In genomic region chr14:52402812-52403526, GRCh38 we compare ENCODE assay signal across 7 cellular contexts.
DNase-seq lines count a peak whose midpoint lies in the region; ATAC-seq lines count a peak whose summit lies in the region.

No MANE protein-coding gene starts in this region.

- peak; percentile 59 for ATAC-seq in GM19023 (IDR thresholded peaks at IDR 0.05; ENCODE audit: unreplicated experiment)
- ATAC-seq in HG02885 (IDR thresholded peaks at IDR 0.05; ENCODE audit: poor library complexity, unreplicated experiment) = peak; percentile 71
- ATAC-seq in naive thymus-derived CD4-positive, alpha-beta T cell = peak; percentile 75

- H3K27ac ChIP-seq in naive thymus-derived CD4-positive, alpha-beta T cell (ENCODE audit: low read depth, low read length) = no peak overlapping the region

- no peaks in the 10 kb centered on the region for H3K9me3 ChIP-seq in naive thymus-derived CD4-positive, alpha-beta T cell (ENCODE audit: control insufficient read depth in 2 of 3, low read length in 3 of 3)

- H3K4me3 Mint-ChIP-seq in T-helper 1 cell treated with Interleukin-12 subunit alpha and Interleukin-12 subunit beta and Interleukin-4 antibody, amounts not matched to agents 30 μg/mL and 1 μg/mL, for 36 hours = peak overlapping the region; percentile 1
- peak overlapping the region in 5 of 10 donors; percentile 1 to 25 (median 9) for H3K4me3 Mint-ChIP-seq in naive thymus-derived CD4-positive, alpha-beta T cell

- peaks cover 45 to 48% of the 10 kb centered on the region in 2 donors for H3K4me1 ChIP-seq in naive thymus-derived CD4-positive, alpha-beta T cell (ENCODE audit: control insufficient read depth in 2 of 2, insufficient read depth in 2 of 2, low read length in 2 of 2)

- H3K27ac Mint-ChIP-seq in T-helper 1 cell treated with Interleukin-12 subunit alpha and Interleukin-12 subunit beta and Interleukin-4 antibody, amounts not matched to agents 30 μg/mL and 1 μg/mL, for 36 hours = peak overlapping the region; percentile 59
- peak overlapping the region in 5 of 9 donors; percentile 3 to 85 (median 15) for H3K27ac Mint-ChIP-seq in naive thymus-derived CD4-positive, alpha-beta T cell

- intact Hi-C loops in naive thymus-derived CD4-positive, alpha-beta T cell (cut with micrococcal nuclease) = loop anchor here (2.0 to 5.0 kb wide), 4 partner anchors 51 to 149 kb away; partner anchors contain the start of genes GPR137C (in 1 of the 2) and TXNDC16 (in 1 of the 2)

- H3K4me3 ChIP-seq in naive thymus-derived CD4-positive, alpha-beta T cell (ENCODE audit: low read length) = no peak overlapping the region

- no peaks in the 10 kb centered on the region for H3K27me3 ChIP-seq in naive thymus-derived CD4-positive, alpha-beta T cell (ENCODE audit: control insufficient read depth in 2 of 2, insufficient read depth in 2 of 2, low read length in 2 of 2)

- POLR2A ChIA-PET in naive thymus-derived CD4-positive, alpha-beta T cell (lab: Charles Lee) = no interaction called here

- CTCF ChIA-PET in naive thymus-derived CD4-positive, alpha-beta T cell (lab: Charles Lee) = no interaction called here

- no peaks in the 10 kb centered on the region for H3K27me3 Mint-ChIP-seq in T-helper 1 cell treated with Interleukin-12 subunit alpha and Interleukin-12 subunit beta and Interleukin-4 antibody, amounts not matched to agents 30 μg/mL and 1 μg/mL, for 36 hours (ENCODE audit: low read depth)
- H3K27me3 Mint-ChIP-seq in naive thymus-derived CD4-positive, alpha-beta T cell = peaks cover 0 to 6% (median 0%) of the 10 kb centered on the region in 5 donors

- DNase-seq in naive thymus-derived CD4-positive, alpha-beta T cell = peak in 6 of 9 donors; percentile 16 to 56 (median 36)
- DNase-seq in NCI-H748 treated with DMSO at 0.1 percent for 48 hours (lab: John Stamatoyannopoulos, UW) (no peak), HuH-7.5 (ENCODE audit: low spot score) (no peak), RPMI8226 (no peak)

- H3K36me3 ChIP-seq in naive thymus-derived CD4-positive, alpha-beta T cell (ENCODE audit: control insufficient read depth in 2 of 3, insufficient read depth in 3 of 3, low read length in 3 of 3) = no peaks in the 10 kb centered on the region

- H3K36me3 Mint-ChIP-seq in T-helper 1 cell treated with Interleukin-12 subunit alpha and Interleukin-12 subunit beta and Interleukin-4 antibody, amounts not matched to agents 30 μg/mL and 1 μg/mL, for 36 hours (ENCODE audit: low read depth) = peaks cover 25% of the 10 kb centered on the region
- H3K36me3 Mint-ChIP-seq in naive thymus-derived CD4-positive, alpha-beta T cell = peaks cover 0 to 50% (median 0%) of the 10 kb centered on the region in 5 donors

- H3K4me1 Mint-ChIP-seq in T-helper 1 cell treated with Interleukin-12 subunit alpha and Interleukin-12 subunit beta and Interleukin-4 antibody, amounts not matched to agents 30 μg/mL and 1 μg/mL, for 36 hours (ENCODE audit: low read depth) = peaks cover 68% of the 10 kb centered on the region
- peaks cover 31 to 72% (median 61%) of the 10 kb centered on the region in 7 donors for H3K4me1 Mint-ChIP-seq in naive thymus-derived CD4-positive, alpha-beta T cell

- peaks cover 15% of the 10 kb centered on the region for H3K9me3 Mint-ChIP-seq in T-helper 1 cell treated with Interleukin-12 subunit alpha and Interleukin-12 subunit beta and Interleukin-4 antibody, amounts not matched to agents 30 μg/mL and 1 μg/mL, for 36 hours
- H3K9me3 Mint-ChIP-seq in naive thymus-derived CD4-positive, alpha-beta T cell = peaks cover 0 to 11% (median 0%) of the 10 kb centered on the region in 11 donors

Comparison
In these comparisons a context has a peak if more than half of its experiments do, and no peak if none do; other contexts are left out.
1. DNase-seq: peak in naive thymus-derived CD4-positive, alpha-beta T cell (6 of 9); none in NCI-H748 treated with DMSO at 0.1 percent for 48 hours (single experiment), HuH-7.5 (single experiment) and RPMI8226 (single experiment).
2. Peak in every context shown above with its lines, with median percentiles within 50 percentile points of each other: ATAC-seq.